8 cellular contexts compared by ENCODE assay signal in the genomic region with DNA sequence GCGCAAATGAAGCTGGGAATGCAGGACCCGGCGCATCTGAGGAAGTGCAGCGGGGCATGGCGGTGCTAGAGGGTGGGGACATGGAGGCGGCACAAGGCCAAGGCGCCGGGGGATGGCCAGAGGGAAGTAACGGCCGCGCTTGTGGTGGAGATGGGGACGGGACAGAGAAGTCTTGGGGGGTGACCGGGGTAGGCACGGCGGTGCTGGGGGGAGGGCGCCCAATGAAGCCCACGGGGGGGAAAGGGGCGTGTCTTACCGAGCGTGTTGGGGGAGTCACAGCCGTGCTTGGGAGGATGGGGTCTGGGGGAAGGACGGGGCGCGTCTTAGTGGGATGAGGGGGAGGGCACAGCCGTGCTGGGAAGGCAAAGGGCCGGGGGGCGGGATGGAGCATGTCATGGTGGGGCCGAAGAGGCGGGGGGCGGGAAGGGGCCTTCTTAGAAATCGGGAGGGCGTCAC. TPM values are rescaled to one million over a fixed set of nuclear protein-coding genes. Genes with fewer than 3 reads are reported as not detected.
A peak's percentile ranks its signal among the peaks of the same experiment; 100 is the strongest.
DNase-seq lines count a peak whose midpoint lies in the region; ATAC-seq and TF ChIP-seq lines count a peak whose summit lies in the region.

No MANE protein-coding gene starts in this region.

- DNase-seq in NCI-H1930 (lab: John Stamatoyannopoulos, UW) (peak; percentile 1 to 9), mesenteric fat pad (ENCODE audit: low spot score) (peak; percentile 91), tibial nerve (ENCODE audit: low spot score in 2 of 2) (peak; percentile 10 to 19), NCI-H187 (lab: John Stamatoyannopoulos, UW) (no peak)
- DNase-seq in effector memory CD4-positive, alpha-beta T cell, result no peak

- TF ChIP-seq CTCF in tibial nerve (IDR thresholded peaks at IDR 0.05), result no peak

- H3K36me3 ChIP-seq in ACC112 (ENCODE audit: insufficient read depth, low read length), result no peaks in the 10 kb centered on the region
- no peaks in the 10 kb centered on the region for H3K36me3 ChIP-seq in effector memory CD4-positive, alpha-beta T cell (ENCODE audit: control insufficient read depth, insufficient read depth, low read length)
- peaks cover 0 to 11% (median 0%) of the 10 kb centered on the region in 3 donors for H3K36me3 ChIP-seq in tibial nerve

- TF ChIP-seq POLR2A in tibial nerve (IDR thresholded peaks at IDR 0.05), result peak in 1 of 2 donors; percentile 1

- peak overlapping the region; percentile 95 for H3K4me3 ChIP-seq in ACC112 (ENCODE audit: low read depth, low read length)
- H3K4me3 ChIP-seq in effector memory CD4-positive, alpha-beta T cell (ENCODE audit: insufficient read depth, low read depth, low read length, poor library complexity, severe bottlenecking), result peak overlapping the region; percentile 49
- H3K4me3 ChIP-seq in tibial nerve, result peak overlapping the region; percentile 59 to 73 (median 65)

- WGBS in tibial nerve, 2 donors, result 6% methylated on average over 17 to 25 of the region's 32 CpGs

- H3K4me1 ChIP-seq in ACC112 (ENCODE audit: control insufficient read depth, insufficient read depth, low read length, unreplicated experiment) (no peaks in the 10 kb centered on the region), tibial nerve (no peaks in the 10 kb centered on the region)
- no peaks in the 10 kb centered on the region for H3K4me1 ChIP-seq in effector memory CD4-positive, alpha-beta T cell (ENCODE audit: control insufficient read depth, insufficient read depth, low read length, poor library complexity, severe bottlenecking)

- ATAC-seq in GM21423 (IDR thresholded peaks at IDR 0.05; ENCODE audit: unreplicated experiment), result no peak
- no peak for ATAC-seq in GM18868 (IDR thresholded peaks at IDR 0.05; ENCODE audit: unreplicated experiment)

- TF ChIP-seq EP300 in tibial nerve (IDR thresholded peaks at IDR 0.05), result no peak

- no peaks in the 10 kb centered on the region for H3K9me3 ChIP-seq in effector memory CD4-positive, alpha-beta T cell (ENCODE audit: control insufficient read depth, low read length)
- H3K9me3 ChIP-seq in tibial nerve, result peaks cover 0 to 12% (median 0%) of the 10 kb centered on the region in 4 donors

- H2AFZ ChIP-seq in ACC112 (ENCODE audit: low read length, unreplicated experiment), result peak overlapping the region; percentile 50

- no peaks in the 10 kb centered on the region for H3K79me2 ChIP-seq in ACC112 (ENCODE audit: control insufficient read depth, insufficient read depth, low read length, unreplicated experiment)

- H3K27me3 ChIP-seq in ACC112 (ENCODE audit: insufficient read depth, low read length) (no peaks in the 10 kb centered on the region), tibial nerve (no peaks in the 10 kb centered on the region)
- no peaks in the 10 kb centered on the region for H3K27me3 ChIP-seq in effector memory CD4-positive, alpha-beta T cell (replicated peaks; ENCODE audit: control insufficient read depth, insufficient read depth, low read length, poor library complexity, severe bottlenecking)

- H3K27ac ChIP-seq in ACC112 (ENCODE audit: low read depth, low read length), result no peak overlapping the region
- H3K27ac ChIP-seq in effector memory CD4-positive, alpha-beta T cell (ENCODE audit: insufficient read depth, low read length, poor library complexity, severe bottlenecking), result no peak overlapping the region
- peak overlapping the region; percentile 82 to 98 (median 95) for H3K27ac ChIP-seq in tibial nerve

RNA-seq across cellular contexts. Expression of a gene that starts 1.0 kb away (rescaled TPM):
- total RNA-seq in mesenteric fat pad (33.0 TPM), tibial nerve (10 to 100 TPM; 17.1 to 28.6 (median 26.0) TPM)

Comparison
In these comparisons a context has a peak if more than half of its experiments do, and no peak if none do; other contexts are left out.
1. H3K27ac ChIP-seq: peak in tibial nerve (4 of 4); none in ACC112 (single experiment) and effector memory CD4-positive, alpha-beta T cell (single experiment).
2. DNase-seq: peak in NCI-H1930 (2 of 2), mesenteric fat pad (single experiment) and tibial nerve (2 of 2); none in effector memory CD4-positive, alpha-beta T cell (0 of 3) and NCI-H187 (0 of 2).
3. Peak in every context shown above with its lines, with median percentiles within 50 percentile points of each other: H3K4me3 ChIP-seq.